In genomic region chr19:2237051-2237868, GRCh38 we compare ENCODE assay signal across 9 cellular contexts. TPM values are rescaled to one million over a fixed set of nuclear protein-coding genes. Genes with fewer than 3 reads are reported as not detected.
DNase-seq lines count a peak whose midpoint lies in the region; ATAC-seq and TF ChIP-seq lines count a peak whose summit lies in the region.
"Had no signal": no experiment of that assay in that cellular context is flagged by ENCODE, and none has a peak within 500 bp of the region (broad histone marks: within the 10 kb centered on the region; RNA-seq: fewer than 3 reads in every experiment).

No MANE protein-coding gene starts in this region.

- 44% methylated on average over 43 of the region's 43 CpGs for WGBS in right cardiac atrium

- POLR2A ChIA-PET in activated CD4-positive, alpha-beta memory T cell treated with anti-CD3 and anti-CD28 coated beads, Interleukin-2, amount 10 ng/mL, durations not matched to agents 7 days and 5 days (lab: Charles Lee), result interaction anchor here (0.8 to 4.9 kb wide), 10 partner anchors 9 to 239 kb away, joined by 3 to 114 read pairs (median 8); partner anchors contain the start of genes AMH, GADD45B, JSRP1 and TIMM13

- no peak for DNase-seq in HFF-Myc (ENCODE audit: extremely low read depth, low read depth)
- DNase-seq in activated CD4-positive, alpha-beta memory T cell treated with anti-CD3 and anti-CD28 coated beads, Interleukin-2, amount 10 ng/mL, durations not matched to agents 7 days and 5 days, result no peak
- DNase-seq in right cardiac atrium, result no peak
- no peak for DNase-seq in stimulated activated effector memory CD8-positive, alpha-beta T cell treated with anti-CD3 and anti-CD28 coated beads, Interleukin-12 subunit alpha, Interleukin-12 subunit beta, amount 100 ng/mL, for 72 hours (ENCODE audit: low spot score in 2 of 2)
- DNase-seq in NCI-H2107 (lab: John Stamatoyannopoulos, UW), result no peak
- no peak for DNase-seq in pons (ENCODE audit: low spot score)

- peaks cover 52% of the 10 kb centered on the region for H3K36me3 Mint-ChIP-seq in activated CD4-positive, alpha-beta memory T cell treated with anti-CD3 and anti-CD28 coated beads, Interleukin-2, amount 10 ng/mL, durations not matched to agents 7 days and 5 days (ENCODE audit: low read depth)
- H3K36me3 Mint-ChIP-seq in stimulated activated effector memory CD8-positive, alpha-beta T cell treated with anti-CD3 and anti-CD28 coated beads, Interleukin-12 subunit alpha, Interleukin-12 subunit beta, amount 100 ng/mL, for 72 hours, result peaks cover 96% of the 10 kb centered on the region

- ATAC-seq in right cardiac atrium (peak in 1 of 2 donors; percentile 61), GM18907 (IDR thresholded peaks at IDR 0.05; ENCODE audit: unreplicated experiment) (no peak), HG02870 (IDR thresholded peaks at IDR 0.05; ENCODE audit: unreplicated experiment) (no peak)
- no peak for ATAC-seq in stimulated activated effector memory CD8-positive, alpha-beta T cell treated with anti-CD3 and anti-CD28 coated beads, Interleukin-12 subunit alpha, Interleukin-12 subunit beta, amount 100 ng/mL, for 72 hours

- no peaks in the 10 kb centered on the region for H3K9me3 ChIP-seq in right cardiac atrium (ENCODE audit: control insufficient read depth, low read length)

- peaks cover 73% of the 10 kb centered on the region for H3K4me1 Mint-ChIP-seq in activated CD4-positive, alpha-beta memory T cell treated with anti-CD3 and anti-CD28 coated beads, Interleukin-2, amount 10 ng/mL, durations not matched to agents 7 days and 5 days
- peaks cover 81% of the 10 kb centered on the region for H3K4me1 Mint-ChIP-seq in stimulated activated effector memory CD8-positive, alpha-beta T cell treated with anti-CD3 and anti-CD28 coated beads, Interleukin-12 subunit alpha, Interleukin-12 subunit beta, amount 100 ng/mL, for 72 hours

- no peaks in the 10 kb centered on the region for H3K27me3 ChIP-seq in right cardiac atrium (ENCODE audit: control insufficient read depth, insufficient read depth)

- peak overlapping the region; percentile 97 for H3K27ac ChIP-seq in right cardiac atrium (ENCODE audit: low read length)

- TF ChIP-seq CTCF in HFF-Myc (IDR thresholded peaks at IDR 0.05; ENCODE audit: low read depth, low read length, missing control alignments), result no peak

- CTCF ChIA-PET in activated CD4-positive, alpha-beta memory T cell treated with anti-CD3 and anti-CD28 coated beads, Interleukin-2, amount 10 ng/mL, durations not matched to agents 7 days and 5 days (lab: Charles Lee), result interaction anchor here (0.6 to 4.7 kb wide), 8 partner anchors 21 to 398 kb away, joined by 3 to 46 read pairs (median 4); no protein-coding TSS in a partner anchor

- no peaks in the 10 kb centered on the region for H3K9me3 Mint-ChIP-seq in activated CD4-positive, alpha-beta memory T cell treated with anti-CD3 and anti-CD28 coated beads, Interleukin-2, amount 10 ng/mL, durations not matched to agents 7 days and 5 days
- H3K9me3 Mint-ChIP-seq in stimulated activated effector memory CD8-positive, alpha-beta T cell treated with anti-CD3 and anti-CD28 coated beads, Interleukin-12 subunit alpha, Interleukin-12 subunit beta, amount 100 ng/mL, for 72 hours, result no peaks in the 10 kb centered on the region

- peak overlapping the region; percentile 96 for H3K27ac Mint-ChIP-seq in activated CD4-positive, alpha-beta memory T cell treated with anti-CD3 and anti-CD28 coated beads, Interleukin-2, amount 10 ng/mL, durations not matched to agents 7 days and 5 days
- peak overlapping the region; percentile 100 for H3K27ac Mint-ChIP-seq in stimulated activated effector memory CD8-positive, alpha-beta T cell treated with anti-CD3 and anti-CD28 coated beads, Interleukin-12 subunit alpha, Interleukin-12 subunit beta, amount 100 ng/mL, for 72 hours

- intact Hi-C loops in right cardiac atrium (cut with DNase I), result loop anchor here (5.0 to 10.0 kb wide), 5 partner anchors 35 to 90 kb away; partner anchors contain the start of genes LSM7 (in 1 of the 4) and SPPL2B (in 1 of the 4)

- H3K4me1 ChIP-seq in right cardiac atrium (ENCODE audit: control insufficient read depth, insufficient read depth, low read length), result peaks cover 24% of the 10 kb centered on the region

- H3K4me3 ChIP-seq in HFF-Myc (replicated peaks; ENCODE audit: low read depth, low read length) (peak overlapping the region; percentile 89), right cardiac atrium (ENCODE audit: low read length) (peak overlapping the region; percentile 66)

- no peaks in the 10 kb centered on the region for H3K27me3 Mint-ChIP-seq in activated CD4-positive, alpha-beta memory T cell treated with anti-CD3 and anti-CD28 coated beads, Interleukin-2, amount 10 ng/mL, durations not matched to agents 7 days and 5 days

- H3K4me3 Mint-ChIP-seq in activated CD4-positive, alpha-beta memory T cell treated with anti-CD3 and anti-CD28 coated beads, Interleukin-2, amount 10 ng/mL, durations not matched to agents 7 days and 5 days, result peak overlapping the region; percentile 94
- H3K4me3 Mint-ChIP-seq in stimulated activated effector memory CD8-positive, alpha-beta T cell treated with anti-CD3 and anti-CD28 coated beads, Interleukin-12 subunit alpha, Interleukin-12 subunit beta, amount 100 ng/mL, for 72 hours, result peak overlapping the region; percentile 98

RNA-seq across cellular contexts. Expression of gene SF3A2, which starts 0.6 kb away (rescaled TPM):
- total RNA-seq in activated CD4-positive, alpha-beta memory T cell treated with anti-CD3 and anti-CD28 coated beads, Interleukin-2, amount 10 ng/mL, durations not matched to agents 7 days and 5 days, result 100 to 1,000 TPM; 137 to 145 TPM
- total RNA-seq in right cardiac atrium, result 10 to 100 TPM; 30.0 to 34.9 (median 33.1) TPM
- 26.4 TPM for polyA plus RNA-seq in right cardiac atrium

RNA-seq across cellular contexts. Expression of gene PLEKHJ1, which starts 1.1 kb away (rescaled TPM):
- 10 to 100 TPM; 58.3 to 60.4 TPM for total RNA-seq in activated CD4-positive, alpha-beta memory T cell treated with anti-CD3 and anti-CD28 coated beads, Interleukin-2, amount 10 ng/mL, durations not matched to agents 7 days and 5 days
- total RNA-seq in right cardiac atrium, result 10 to 100 TPM; 39.9 to 51.8 (median 45.8) TPM
- polyA plus RNA-seq in right cardiac atrium, result 65.2 TPM

RNA-seq across cellular contexts. Expression of gene AMH, which starts 11.9 kb away (rescaled TPM):
- 1 to 10 TPM; 4.6 to 7.6 TPM for total RNA-seq in activated CD4-positive, alpha-beta memory T cell treated with anti-CD3 and anti-CD28 coated beads, Interleukin-2, amount 10 ng/mL, durations not matched to agents 7 days and 5 days
- 1 to 10 TPM in 2 of 4 donors, under 1 TPM in 2; 0.31 to 1.6 (median 1.1) TPM for total RNA-seq in right cardiac atrium
- 0.36 TPM for polyA plus RNA-seq in right cardiac atrium

RNA-seq across cellular contexts. Expression of gene JSRP1, which starts 19.0 kb away (rescaled TPM):
- total RNA-seq in activated CD4-positive, alpha-beta memory T cell treated with anti-CD3 and anti-CD28 coated beads, Interleukin-2, amount 10 ng/mL, durations not matched to agents 7 days and 5 days, result 1 to 10 TPM in 1 of 2 experiments, under 1 TPM in 1; 0.73 to 1.3 TPM
- total RNA-seq in right cardiac atrium, result not detected
- polyA plus RNA-seq in right cardiac atrium, result 0.75 TPM
- total RNA-seq: RPMI7951 had no signal

RNA-seq across cellular contexts. Expression of gene PEAK3, which starts 44.7 kb away (rescaled TPM):
- under 1 TPM; 0.70 to 0.88 TPM for total RNA-seq in activated CD4-positive, alpha-beta memory T cell treated with anti-CD3 and anti-CD28 coated beads, Interleukin-2, amount 10 ng/mL, durations not matched to agents 7 days and 5 days
- total RNA-seq in right cardiac atrium, result 1 to 10 TPM; 1.0 to 3.1 (median 1.7) TPM
- 0.84 TPM for polyA plus RNA-seq in right cardiac atrium
